ENCODE assay signal across 1 cellular context in genomic region chr5:37835400-37835973, GRCh38.
TF ChIP-seq lines count a peak whose summit lies in the region.

No MANE protein-coding gene starts in this region.

TF ChIP-seq in H1, 55 proteins besides CTCF, POLR2A, EP300 and RAD21:
- TF ChIP-seq RNF2 (IDR thresholded peaks at IDR 0.05; ENCODE audit: borderline replicate concordance, low read depth, low read length, missing control alignments, poor library complexity, severe bottlenecking), result peak; percentile 20
- no peak for TF ChIP-seq SUZ12 (IDR thresholded peaks at IDR 0.05; ENCODE audit: low read length)
TF ChIP-seq in H1: peak in this region for 1.
